1 cellular context compared by ENCODE assay signal in the genomic region with DNA sequence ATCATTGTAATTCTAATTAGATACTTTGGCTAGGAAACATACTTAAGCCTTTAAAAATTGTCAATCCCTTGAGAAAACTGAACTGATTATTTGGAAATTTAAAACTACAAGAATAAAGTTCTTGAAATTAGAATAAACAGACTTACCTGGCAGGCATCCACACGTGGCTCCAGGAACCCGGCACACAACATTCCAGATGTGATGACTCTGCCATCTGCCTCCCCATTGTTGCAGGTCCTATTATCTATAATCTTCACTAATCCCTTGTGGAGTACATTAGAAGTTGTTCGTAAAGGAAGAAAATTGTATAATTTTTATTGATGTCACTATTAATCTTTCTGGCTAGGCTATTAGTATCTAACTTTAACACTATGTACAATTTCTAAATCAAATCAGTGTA.
TF ChIP-seq lines count a peak whose summit lies in the region.

No MANE protein-coding gene starts in this region.

TF ChIP-seq in HepG2, 621 proteins besides CTCF, POLR2A, EP300 and RAD21 (continued from another document):
- TF ChIP-seq, protein P1, sequence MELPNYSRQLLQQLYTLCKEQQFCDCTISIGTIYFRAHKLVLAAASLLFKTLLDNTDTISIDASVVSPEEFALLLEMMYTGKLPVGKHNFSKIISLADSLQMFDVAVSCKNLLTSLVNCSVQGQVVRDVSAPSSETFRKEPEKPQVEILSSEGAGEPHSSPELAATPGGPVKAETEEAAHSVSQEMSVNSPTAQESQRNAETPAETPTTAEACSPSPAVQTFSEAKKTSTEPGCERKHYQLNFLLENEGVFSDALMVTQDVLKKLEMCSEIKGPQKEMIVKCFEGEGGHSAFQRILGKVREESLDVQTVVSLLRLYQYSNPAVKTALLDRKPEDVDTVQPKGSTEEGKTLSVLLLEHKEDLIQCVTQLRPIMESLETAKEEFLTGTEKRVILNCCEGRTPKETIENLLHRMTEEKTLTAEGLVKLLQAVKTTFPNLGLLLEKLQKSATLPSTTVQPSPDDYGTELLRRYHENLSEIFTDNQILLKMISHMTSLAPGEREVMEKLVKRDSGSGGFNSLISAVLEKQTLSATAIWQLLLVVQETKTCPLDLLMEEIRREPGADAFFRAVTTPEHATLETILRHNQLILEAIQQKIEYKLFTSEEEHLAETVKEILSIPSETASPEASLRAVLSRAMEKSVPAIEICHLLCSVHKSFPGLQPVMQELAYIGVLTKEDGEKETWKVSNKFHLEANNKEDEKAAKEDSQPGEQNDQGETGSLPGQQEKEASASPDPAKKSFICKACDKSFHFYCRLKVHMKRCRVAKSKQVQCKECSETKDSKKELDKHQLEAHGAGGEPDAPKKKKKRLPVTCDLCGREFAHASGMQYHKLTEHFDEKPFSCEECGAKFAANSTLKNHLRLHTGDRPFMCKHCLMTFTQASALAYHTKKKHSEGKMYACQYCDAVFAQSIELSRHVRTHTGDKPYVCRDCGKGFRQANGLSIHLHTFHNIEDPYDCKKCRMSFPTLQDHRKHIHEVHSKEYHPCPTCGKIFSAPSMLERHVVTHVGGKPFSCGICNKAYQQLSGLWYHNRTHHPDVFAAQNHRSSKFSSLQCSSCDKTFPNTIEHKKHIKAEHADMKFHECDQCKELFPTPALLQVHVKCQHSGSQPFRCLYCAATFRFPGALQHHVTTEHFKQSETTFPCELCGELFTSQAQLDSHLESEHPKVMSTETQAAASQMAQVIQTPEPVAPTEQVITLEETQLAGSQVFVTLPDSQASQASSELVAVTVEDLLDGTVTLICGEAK (IDR thresholded peaks at IDR 0.05), result no peak
- TF ChIP-seq, protein P1 (CRISPR knock-in tag; IDR thresholded peaks at IDR 0.05), result no peak
- TF ChIP-seq FOSL2 (CRISPR knock-in tag; IDR thresholded peaks at IDR 0.05) (no peak), HMGA1 (CRISPR knock-in tag; conservative IDR thresholded peaks at IDR 0.05) (no peak), SRSF9 (IDR thresholded peaks at IDR 0.05; ENCODE audit: borderline replicate concordance, insufficient read depth, low read depth, low read length, poor library complexity, severe bottlenecking) (no peak), CREM (IDR thresholded peaks at IDR 0.05) (no peak), CREM (CRISPR knock-in tag; IDR thresholded peaks at IDR 0.05) (no peak), CEBPB (IDR thresholded peaks at IDR 0.05; ENCODE audit: borderline replicate concordance, low read depth, low read length) (no peak), ZNF674 (CRISPR knock-in tag; IDR thresholded peaks at IDR 0.05; ENCODE audit: low read depth) (no peak), TCF12 (IDR thresholded peaks at IDR 0.05) (no peak), TCF12 (CRISPR knock-in tag; IDR thresholded peaks at IDR 0.05) (no peak), ARNTL (CRISPR knock-in tag; IDR thresholded peaks at IDR 0.05) (no peak)
- TF ChIP-seq, protein P2, sequence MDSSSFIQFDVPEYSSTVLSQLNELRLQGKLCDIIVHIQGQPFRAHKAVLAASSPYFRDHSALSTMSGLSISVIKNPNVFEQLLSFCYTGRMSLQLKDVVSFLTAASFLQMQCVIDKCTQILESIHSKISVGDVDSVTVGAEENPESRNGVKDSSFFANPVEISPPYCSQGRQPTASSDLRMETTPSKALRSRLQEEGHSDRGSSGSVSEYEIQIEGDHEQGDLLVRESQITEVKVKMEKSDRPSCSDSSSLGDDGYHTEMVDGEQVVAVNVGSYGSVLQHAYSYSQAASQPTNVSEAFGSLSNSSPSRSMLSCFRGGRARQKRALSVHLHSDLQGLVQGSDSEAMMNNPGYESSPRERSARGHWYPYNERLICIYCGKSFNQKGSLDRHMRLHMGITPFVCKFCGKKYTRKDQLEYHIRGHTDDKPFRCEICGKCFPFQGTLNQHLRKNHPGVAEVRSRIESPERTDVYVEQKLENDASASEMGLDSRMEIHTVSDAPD (CRISPR knock-in tag; IDR thresholded peaks at IDR 0.05), result no peak
- TF ChIP-seq, protein P3, sequence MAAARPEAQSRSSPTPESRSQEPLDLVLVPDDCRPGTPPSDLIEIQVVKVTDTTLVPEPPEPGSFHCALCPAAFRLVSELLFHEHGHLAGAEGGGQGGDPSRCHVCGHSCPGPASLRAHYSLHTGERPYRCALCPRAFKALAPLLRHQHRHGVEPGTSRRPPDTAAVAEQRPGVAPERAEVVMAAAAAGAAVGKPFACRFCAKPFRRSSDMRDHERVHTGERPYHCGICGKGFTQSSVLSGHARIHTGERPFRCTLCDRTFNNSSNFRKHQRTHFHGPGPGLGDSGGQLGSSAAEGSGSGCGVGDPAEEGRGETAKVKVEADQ (CRISPR knock-in tag; IDR thresholded peaks at IDR 0.05; ENCODE audit: borderline replicate concordance), result no peak
